In the genomic region with DNA sequence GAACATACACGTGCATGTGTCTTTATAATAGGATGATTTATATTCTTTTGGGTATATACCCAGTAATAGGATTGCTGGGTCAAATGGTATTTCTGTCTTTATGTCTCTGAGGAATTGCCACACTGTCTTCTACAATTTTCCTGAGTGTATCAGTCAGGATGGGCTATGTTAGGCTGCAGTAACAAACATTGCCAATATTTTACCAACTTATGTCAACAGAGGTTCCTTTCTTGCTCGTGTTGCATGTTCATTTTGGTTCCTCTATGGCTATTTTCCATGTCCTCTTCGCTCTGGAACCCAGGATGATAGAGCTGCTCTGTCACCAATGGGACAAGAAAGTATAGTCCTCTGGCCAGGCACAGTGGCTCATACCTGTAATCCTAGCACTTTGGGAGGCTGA, we compare ENCODE assay signal across 28 cellular contexts.
"Had no signal": no experiment of that assay in that cellular context is flagged by ENCODE, and none has a peak within 500 bp of the region (broad histone marks: within the 10 kb centered on the region; RNA-seq: fewer than 3 reads in every experiment).

No MANE protein-coding gene starts in this region.

- H3K27me3 ChIP-seq: colonic mucosa, dorsolateral prefrontal cortex, esophagus muscularis mucosa, esophagus squamous epithelium, gastrocnemius medialis, gastroesophageal sphincter, heart left ventricle, heart right ventricle had no signal

- H3K36me3 ChIP-seq: colonic mucosa, esophagus muscularis mucosa, esophagus squamous epithelium, gastrocnemius medialis, gastroesophageal sphincter, heart left ventricle, heart right ventricle had no signal

- DNase-seq: colonic mucosa; cortex of kidney; dermis blood vessel endothelial cell; dorsolateral prefrontal cortex; effector CD4-positive, alpha-beta T cell; effector CD8-positive, alpha-beta T cell; effector memory CD4-positive, alpha-beta T cell; effector memory CD8-positive, alpha-beta T cell; endodermal cell; erythroblast; esophagus squamous epithelium; foreskin fibroblast; foreskin keratinocyte; foreskin melanocyte; gastrocnemius medialis; glutamatergic neuron; head of caudate nucleus; heart left ventricle; heart right ventricle had no signal

- H3K4me3 ChIP-seq: colonic mucosa, coronary artery, dorsolateral prefrontal cortex, esophagus muscularis mucosa, esophagus squamous epithelium, gastrocnemius medialis, gastroesophageal sphincter, heart left ventricle, heart right ventricle had no signal

- FAIRE-seq: colon, endometrium, endothelial cell of umbilical vein, frontal cortex had no signal

- H3K4me1 ChIP-seq: colonic mucosa, esophagus muscularis mucosa, esophagus squamous epithelium, foreskin keratinocyte, gastrocnemius medialis, gastroesophageal sphincter, heart left ventricle, heart right ventricle had no signal

- H3K9me3 ChIP-seq: colonic mucosa, esophagus muscularis mucosa, esophagus squamous epithelium, gastrocnemius medialis, gastroesophageal sphincter had no signal

- H3K27ac ChIP-seq: colonic mucosa, coronary artery, dorsolateral prefrontal cortex, epithelial cell of prostate, esophagus muscularis mucosa, esophagus squamous epithelium, foreskin keratinocyte, gastrocnemius medialis, gastroesophageal sphincter, heart left ventricle, heart right ventricle had no signal

- ATAC-seq: effector memory CD8-positive, alpha-beta T cell; esophagus mucosa; foreskin keratinocyte; gastrocnemius medialis; gastroesophageal sphincter; heart left ventricle; heart right ventricle had no signal
